Comparison of ENCODE assay signal across 8 cellular contexts in genomic region chr6:33271098-33271607, GRCh38. TPM values are rescaled to one million over a fixed set of nuclear protein-coding genes. Genes with fewer than 3 reads are reported as not detected.
DNase-seq lines count a peak whose midpoint lies in the region; ATAC-seq lines count a peak whose summit lies in the region.

No MANE protein-coding gene starts in this region.

- no peak for ATAC-seq in activated CD8-positive, alpha-beta memory T cell treated with anti-CD3 and anti-CD28 coated beads, Interleukin-2, amount 10 ng/mL, durations not matched to agents 7 days and 5 days
- ATAC-seq in naive thymus-derived CD8-positive, alpha-beta T cell, result peak; percentile 38 to 52

- H3K9me3 ChIP-seq in ectodermal cell (ENCODE audit: control insufficient read depth, low read length), result no peaks in the 10 kb centered on the region

- CTCF ChIA-PET in activated CD8-positive, alpha-beta memory T cell treated with anti-CD3 and anti-CD28 coated beads, Interleukin-2, amount 10 ng/mL, durations not matched to agents 7 days and 5 days (lab: Charles Lee), result interaction anchor here (0.7 to 4.6 kb wide), 9 partner anchors 16 to 300 kb away, joined by 3 to 33 read pairs (median 5); partner anchors contain the start of genes PFDN6, RGL2, WDR46 and ZBTB22

- H3K4me3 Mint-ChIP-seq in activated CD8-positive, alpha-beta memory T cell treated with anti-CD3 and anti-CD28 coated beads, Interleukin-2, amount 10 ng/mL, durations not matched to agents 7 days and 5 days, result peak overlapping the region; percentile 88
- H3K4me3 Mint-ChIP-seq in naive thymus-derived CD8-positive, alpha-beta T cell, result peak overlapping the region; percentile 92 to 99 (median 96)

- H3K4me1 Mint-ChIP-seq in activated CD8-positive, alpha-beta memory T cell treated with anti-CD3 and anti-CD28 coated beads, Interleukin-2, amount 10 ng/mL, durations not matched to agents 7 days and 5 days, result peaks cover 53% of the 10 kb centered on the region
- H3K4me1 Mint-ChIP-seq in naive thymus-derived CD8-positive, alpha-beta T cell, result peaks cover 30 to 66% (median 65%) of the 10 kb centered on the region in 4 donors

- peaks cover 26% of the 10 kb centered on the region for H3K4me1 ChIP-seq in ectodermal cell (ENCODE audit: control insufficient read depth, insufficient read depth, low read length)

- no peaks in the 10 kb centered on the region for H3K9me3 Mint-ChIP-seq in activated CD8-positive, alpha-beta memory T cell treated with anti-CD3 and anti-CD28 coated beads, Interleukin-2, amount 10 ng/mL, durations not matched to agents 7 days and 5 days (ENCODE audit: low read depth)
- no peaks in the 10 kb centered on the region for H3K9me3 Mint-ChIP-seq in naive thymus-derived CD8-positive, alpha-beta T cell

- peak overlapping the region; percentile 90 for H3K27ac ChIP-seq in ectodermal cell (ENCODE audit: insufficient read depth, low read depth, low read length, poor library complexity, severe bottlenecking)

- H3K36me3 ChIP-seq in ectodermal cell (ENCODE audit: control insufficient read depth, insufficient read depth, low read length), result peaks cover 48% of the 10 kb centered on the region

- 1 to 3% methylated on average over 13 of the region's 13 CpGs for WGBS in ectodermal cell, 2 experiments

- H3K27ac Mint-ChIP-seq in activated CD8-positive, alpha-beta memory T cell treated with anti-CD3 and anti-CD28 coated beads, Interleukin-2, amount 10 ng/mL, durations not matched to agents 7 days and 5 days, result peak overlapping the region; percentile 98
- H3K27ac Mint-ChIP-seq in naive thymus-derived CD8-positive, alpha-beta T cell, result peak overlapping the region; percentile 99 to 100 (median 99)

- H3K4me3 ChIP-seq in ectodermal cell (ENCODE audit: insufficient read depth, low read depth, low read length), result peak overlapping the region; percentile 99

- POLR2A ChIA-PET in naive thymus-derived CD8-positive, alpha-beta T cell (lab: Charles Lee), result interaction anchor here (0.6 to 5.4 kb wide), 39 partner anchors 8 to 1607 kb away, joined by 3 to 93 read pairs (median 6); partner anchors contain the start of genes CUTA, HSD17B8, PFDN6 and RGL2

- no peak for DNase-seq in activated CD8-positive, alpha-beta memory T cell treated with anti-CD3 and anti-CD28 coated beads, Interleukin-2, amount 10 ng/mL, durations not matched to agents 7 days and 5 days
- DNase-seq in activated CD8-positive, alpha-beta memory T cell treated with anti-CD3 and anti-CD28 coated beads for 24 hours, result no peak
- peak; percentile 87 for DNase-seq in NAMALWA (ENCODE audit: low spot score)
- no peak for DNase-seq in naive thymus-derived CD8-positive, alpha-beta T cell
- DNase-seq in SKM-1 treated with dmso at 0.1 percent for 144 hours (lab: John Stamatoyannopoulos, UW; ENCODE audit: unreplicated experiment), result no peak
- no peak for DNase-seq in cerebellar nuclear complex (lab: John Stamatoyannopoulos, UW)
- DNase-seq in NK-92 (lab: John Stamatoyannopoulos, UW; ENCODE audit: unreplicated experiment), result no peak

- H3K36me3 Mint-ChIP-seq in activated CD8-positive, alpha-beta memory T cell treated with anti-CD3 and anti-CD28 coated beads, Interleukin-2, amount 10 ng/mL, durations not matched to agents 7 days and 5 days, result peaks cover 60% of the 10 kb centered on the region
- peaks cover 3 to 70% (median 13%) of the 10 kb centered on the region in 3 donors for H3K36me3 Mint-ChIP-seq in naive thymus-derived CD8-positive, alpha-beta T cell

- H3K27me3 ChIP-seq in ectodermal cell (ENCODE audit: control insufficient read depth, insufficient read depth, low read length, poor library complexity, severe bottlenecking), result no peaks in the 10 kb centered on the region

- H3K27me3 Mint-ChIP-seq in activated CD8-positive, alpha-beta memory T cell treated with anti-CD3 and anti-CD28 coated beads, Interleukin-2, amount 10 ng/mL, durations not matched to agents 7 days and 5 days, result no peaks in the 10 kb centered on the region
- H3K27me3 Mint-ChIP-seq in naive thymus-derived CD8-positive, alpha-beta T cell, result no peaks in the 10 kb centered on the region

RNA-seq across cellular contexts. Expression of gene VPS52, which starts 0.5 kb away (rescaled TPM):
- total RNA-seq in activated CD8-positive, alpha-beta memory T cell treated with anti-CD3 and anti-CD28 coated beads, Interleukin-2, amount 10 ng/mL, durations not matched to agents 7 days and 5 days, result 10 to 100 TPM; 60.6 to 63.3 TPM
- 58.2 TPM for polyA plus RNA-seq in ectodermal cell (2013, experiment 1 of 4)
- 59.1 TPM for polyA plus RNA-seq in ectodermal cell (2013, experiment 2 of 4)
- polyA plus RNA-seq in ectodermal cell (2013, experiment 3 of 4), result 54.7 TPM
- polyA plus RNA-seq in ectodermal cell (2013, experiment 4 of 4), result 69.5 TPM
- total RNA-seq in naive thymus-derived CD8-positive, alpha-beta T cell, result 100 to 1,000 TPM; 116 TPM
- 10 to 100 TPM in 2 of 3 donors, 1 to 10 TPM in 1; 9.3 to 19.3 (median 15.2) TPM for polyA plus RNA-seq in naive thymus-derived CD8-positive, alpha-beta T cell

RNA-seq across cellular contexts. Expression of gene RPS18, which starts 0.7 kb away (rescaled TPM):
- 1,000 to 10,000 TPM; 2,808 to 3,161 TPM for total RNA-seq in activated CD8-positive, alpha-beta memory T cell treated with anti-CD3 and anti-CD28 coated beads, Interleukin-2, amount 10 ng/mL, durations not matched to agents 7 days and 5 days
- 3,794 TPM for polyA plus RNA-seq in ectodermal cell (2013, experiment 1 of 4)
- polyA plus RNA-seq in ectodermal cell (2013, experiment 2 of 4), result 3,592 TPM
- 3,922 TPM for polyA plus RNA-seq in ectodermal cell (2013, experiment 3 of 4)
- 4,303 TPM for polyA plus RNA-seq in ectodermal cell (2013, experiment 4 of 4)
- total RNA-seq in naive thymus-derived CD8-positive, alpha-beta T cell, result 1,000 to 10,000 TPM; 4,620 to 4,686 TPM
- over 10,000 TPM in 2 of 3 donors, 1,000 to 10,000 TPM in 1; 9,896 to 11,320 (median 11,293) TPM for polyA plus RNA-seq in naive thymus-derived CD8-positive, alpha-beta T cell

RNA-seq across cellular contexts. Expression of gene B3GALT4, which starts 5.8 kb away (rescaled TPM):
- total RNA-seq in activated CD8-positive, alpha-beta memory T cell treated with anti-CD3 and anti-CD28 coated beads, Interleukin-2, amount 10 ng/mL, durations not matched to agents 7 days and 5 days, result 10 to 100 TPM; 14.0 to 20.5 TPM
- polyA plus RNA-seq in ectodermal cell (2013, experiment 1 of 4), result 1.3 TPM
- 2.3 TPM for polyA plus RNA-seq in ectodermal cell (2013, experiment 2 of 4)
- polyA plus RNA-seq in ectodermal cell (2013, experiment 3 of 4), result 1.7 TPM
- polyA plus RNA-seq in ectodermal cell (2013, experiment 4 of 4), result 2.5 TPM
- 10 to 100 TPM; 37.8 to 41.9 TPM for total RNA-seq in naive thymus-derived CD8-positive, alpha-beta T cell
- polyA plus RNA-seq in naive thymus-derived CD8-positive, alpha-beta T cell, result 10 to 100 TPM; 14.5 to 20.4 (median 18.7) TPM

RNA-seq across cellular contexts. Expression of gene WDR46, which starts 17.9 kb away (rescaled TPM):
- total RNA-seq in activated CD8-positive, alpha-beta memory T cell treated with anti-CD3 and anti-CD28 coated beads, Interleukin-2, amount 10 ng/mL, durations not matched to agents 7 days and 5 days, result 10 to 100 TPM; 61.5 to 78.4 TPM
- polyA plus RNA-seq in ectodermal cell (2013, experiment 1 of 4), result 60.2 TPM
- 61.4 TPM for polyA plus RNA-seq in ectodermal cell (2013, experiment 2 of 4)
- 40.2 TPM for polyA plus RNA-seq in ectodermal cell (2013, experiment 3 of 4)
- 50.6 TPM for polyA plus RNA-seq in ectodermal cell (2013, experiment 4 of 4)
- 10 to 100 TPM; 53.3 to 59.0 TPM for total RNA-seq in naive thymus-derived CD8-positive, alpha-beta T cell
- 10 to 100 TPM; 71.3 to 83.7 (median 74.1) TPM for polyA plus RNA-seq in naive thymus-derived CD8-positive, alpha-beta T cell

RNA-seq across cellular contexts. Expression of gene PFDN6, which starts 18.2 kb away (rescaled TPM):
- total RNA-seq in activated CD8-positive, alpha-beta memory T cell treated with anti-CD3 and anti-CD28 coated beads, Interleukin-2, amount 10 ng/mL, durations not matched to agents 7 days and 5 days, result 10 to 100 TPM; 67.8 to 90.3 TPM
- 73.2 TPM for polyA plus RNA-seq in ectodermal cell (2013, experiment 1 of 4)
- polyA plus RNA-seq in ectodermal cell (2013, experiment 2 of 4), result 69.5 TPM
- 80.8 TPM for polyA plus RNA-seq in ectodermal cell (2013, experiment 3 of 4)
- polyA plus RNA-seq in ectodermal cell (2013, experiment 4 of 4), result 88.7 TPM
- total RNA-seq in naive thymus-derived CD8-positive, alpha-beta T cell, result 10 to 100 TPM; 30.4 to 36.6 TPM
- 10 to 100 TPM; 33.4 to 38.2 (median 35.5) TPM for polyA plus RNA-seq in naive thymus-derived CD8-positive, alpha-beta T cell
